ENCODE assay signal across 29 cellular contexts in genomic region chr1:235670157-235670776, GRCh38. TPM values are rescaled to one million over a fixed set of nuclear protein-coding genes. Genes with fewer than 3 reads are reported as not detected.
DNase-seq lines count a peak whose midpoint lies in the region; ATAC-seq and TF ChIP-seq lines count a peak whose summit lies in the region.
"Had no signal": no experiment of that assay in that cellular context is flagged by ENCODE, and none has a peak within 500 bp of the region (broad histone marks: within the 10 kb centered on the region; RNA-seq: fewer than 3 reads in every experiment).

No MANE protein-coding gene starts in this region.

- H2AFZ ChIP-seq in neural progenitor cell (replicated peaks), result peak overlapping the region; percentile 92
- H2AFZ ChIP-seq: PC-9 had no signal

- H3K27ac Mint-ChIP-seq in activated CD4-positive, alpha-beta T cell treated with anti-CD3 and anti-CD28 coated beads, Interleukin-2, amount 10 ng/mL, durations not matched to agents 24 days and 14 days, result no peak overlapping the region
- H3K27ac Mint-ChIP-seq in neural progenitor cell, result no peak overlapping the region
- H3K27ac Mint-ChIP-seq: IgD-negative memory B cell; natural killer cell treated with Interleukin-12 subunit alpha and Interleukin-12 subunit beta and Interleukin-15 and Interleukin-18, amount 100 ng/mL, for 72 hours; stimulated activated memory B cell treated with anti-CD40 and anti-IgM and Interleukin-4, amounts not matched to agents 10 μg/mL and 1 μg/mL and 100 μg/mL, for 72 hours had no signal

- H3K27me3 ChIP-seq in neural progenitor cell, result no peaks in the 10 kb centered on the region
- H3K27me3 ChIP-seq: adrenal gland, BLaER1, testis, vagina had no signal

- peaks cover 2% of the 10 kb centered on the region for H3K4me1 Mint-ChIP-seq in activated CD4-positive, alpha-beta T cell treated with anti-CD3 and anti-CD28 coated beads, Interleukin-2, amount 10 ng/mL, durations not matched to agents 24 days and 14 days
- no peaks in the 10 kb centered on the region for H3K4me1 Mint-ChIP-seq in neural progenitor cell
- H3K4me1 Mint-ChIP-seq: central memory CD8-positive, alpha-beta T cell; IgD-negative memory B cell; stimulated activated memory B cell treated with anti-CD40 and anti-IgM and Interleukin-4, amounts not matched to agents 10 μg/mL and 1 μg/mL and 100 μg/mL, for 72 hours had no signal

- peaks cover 41% of the 10 kb centered on the region for H3K9me3 Mint-ChIP-seq in activated CD4-positive, alpha-beta T cell treated with anti-CD3 and anti-CD28 coated beads, Interleukin-2, amount 10 ng/mL, durations not matched to agents 24 days and 14 days
- peaks cover 14% of the 10 kb centered on the region for H3K9me3 Mint-ChIP-seq in neural progenitor cell

- H3K36me3 Mint-ChIP-seq in activated CD4-positive, alpha-beta T cell treated with anti-CD3 and anti-CD28 coated beads, Interleukin-2, amount 10 ng/mL, durations not matched to agents 24 days and 14 days (ENCODE audit: low read depth), result peaks cover 77% of the 10 kb centered on the region
- no peaks in the 10 kb centered on the region for H3K36me3 Mint-ChIP-seq in neural progenitor cell

- no peaks in the 10 kb centered on the region for H4K20me1 ChIP-seq in neural progenitor cell (ENCODE audit: low read depth)
- H4K20me1 ChIP-seq: BLaER1 had no signal

- H3K36me3 ChIP-seq in HEK293 (ENCODE audit: control insufficient read depth in 2 of 2, insufficient read depth in 1 of 2, low read length in 2 of 2) (peaks cover 0 to 9% of the 10 kb centered on the region in 2 experiments; a peak in 1 of 3 replicates), neural progenitor cell (no peaks in the 10 kb centered on the region)
- H3K36me3 ChIP-seq: adrenal gland, HAP-1 had no signal

- H3K9me3 ChIP-seq in HEK293 (ENCODE audit: control insufficient read depth, insufficient read depth, low read depth, low read length) (no peaks in the 10 kb centered on the region), neural progenitor cell (ENCODE audit: low read depth) (no peaks in the 10 kb centered on the region)
- H3K9me3 ChIP-seq: testis had no signal

- no peak overlapping the region for H3K4me3 Mint-ChIP-seq in activated CD4-positive, alpha-beta T cell treated with anti-CD3 and anti-CD28 coated beads, Interleukin-2, amount 10 ng/mL, durations not matched to agents 24 days and 14 days
- H3K4me3 Mint-ChIP-seq in neural progenitor cell, result no peak overlapping the region
- H3K4me3 Mint-ChIP-seq: central memory CD8-positive, alpha-beta T cell; IgD-negative memory B cell; natural killer cell treated with Interleukin-12 subunit alpha and Interleukin-12 subunit beta and Interleukin-15 and Interleukin-18, amount 100 ng/mL, for 72 hours; stimulated activated memory B cell treated with anti-CD40 and anti-IgM and Interleukin-4, amounts not matched to agents 10 μg/mL and 1 μg/mL and 100 μg/mL, for 72 hours had no signal

- H3F3A ChIP-seq in neural progenitor cell (ENCODE audit: low read depth), result peaks cover 22% of the 10 kb centered on the region

- ATAC-seq in esophagus mucosa, result no peak
- ATAC-seq: left ventricle myocardium superior; natural killer cell treated with Interleukin-12 subunit alpha and Interleukin-12 subunit beta and Interleukin-15 and Interleukin-18, amount 100 ng/mL, for 72 hours; stimulated activated memory B cell treated with anti-CD40 and anti-IgM and Interleukin-4, amounts not matched to agents 10 μg/mL and 1 μg/mL and 100 μg/mL, for 72 hours had no signal

- peaks cover 51% of the 10 kb centered on the region for H3K79me2 ChIP-seq in neural progenitor cell (ENCODE audit: low read depth)

- H3K27ac ChIP-seq in HEK293 (ENCODE audit: extremely low read depth, low read depth, low read length) (no peak overlapping the region), neural progenitor cell (peak overlapping the region; percentile 12)
- H3K27ac ChIP-seq: adrenal gland, BLaER1, PC-9, testis, vagina had no signal

- H3K9ac ChIP-seq in neural progenitor cell, result no peak overlapping the region
- H3K9ac ChIP-seq: BLaER1 had no signal

- H3K4me3 ChIP-seq in HEK293 (ENCODE audit: low read depth, low read length), result no peak overlapping the region
- no peak overlapping the region for H3K4me3 ChIP-seq in astrocyte of the spinal cord (ENCODE audit: low read depth, low read length)
- peak overlapping the region; percentile 34 for H3K4me3 ChIP-seq in neural progenitor cell
- H3K4me3 ChIP-seq: adrenal gland, HAP-1, PC-9, testis, vagina had no signal

- TF ChIP-seq CTCF in HEK293 (tag by site-specific recombination; IDR thresholded peaks at IDR 0.05), result no peak
- no peak for TF ChIP-seq CTCF in astrocyte of the spinal cord (IDR thresholded peaks at IDR 0.05; ENCODE audit: low read depth, low read length)
- TF ChIP-seq CTCF in neural progenitor cell (IDR thresholded peaks at IDR 0.05), result no peak

- peak; percentile 23 for DNase-seq in activated CD4-positive, alpha-beta T cell treated with anti-CD3 and anti-CD28 coated beads, Interleukin-2, amount 10 ng/mL, durations not matched to agents 24 days and 14 days
- no peak for DNase-seq in activated CD4-positive, alpha-beta T cell treated with anti-CD3 and anti-CD28 coated beads, Interleukin-2, amount 50 U/mL, for 1 hour
- DNase-seq in astrocyte of the spinal cord (ENCODE audit: low read depth, low spot score), result peak; percentile 11
- DNase-seq in neural progenitor cell (ENCODE audit: low spot score), result no peak
- no peak for DNase-seq in kidney tubule cell (ENCODE audit: low spot score)
- DNase-seq in NCI-H2029 (lab: John Stamatoyannopoulos, UW), result no peak
- DNase-seq: activated CD4-positive, alpha-beta T cell treated with anti-CD3 and anti-CD28 coated beads, Interleukin-2, amount 50 U/mL, for 48 hours; activated gamma-delta T cell; activated T-cell treated with anti-CD3 and anti-CD28 coated beads for 4 hours; adrenal gland; EL; hippocampal formation; left ventricle myocardium superior; midbrain; NCI-H1694; NCI-H226; PC-9; SIG-M5; stimulated activated CD4-positive, alpha-beta T cell treated with anti-CD3 and anti-CD28 coated beads, Interleukin-1b, Interleukin-23, amount 100 ng/mL, for 48 hours; testis had no signal

- POLR2A ChIA-PET in HEK293 (lab: Yijun Ruan, JAX), result no interaction called here

- CTCF ChIA-PET in HEK293 (lab: Yijun Ruan, JAX), result interaction anchor here (1.8 kb wide), 1 partner anchor 302 kb away, joined by 6 read pairs; no protein-coding TSS in a partner anchor

- H3K27me3 Mint-ChIP-seq in activated CD4-positive, alpha-beta T cell treated with anti-CD3 and anti-CD28 coated beads, Interleukin-2, amount 10 ng/mL, durations not matched to agents 24 days and 14 days, result no peaks in the 10 kb centered on the region
- H3K27me3 Mint-ChIP-seq in neural progenitor cell (ENCODE audit: insufficient read depth, low read depth), result no peaks in the 10 kb centered on the region
- H3K27me3 Mint-ChIP-seq: central memory CD8-positive, alpha-beta T cell; natural killer cell treated with Interleukin-12 subunit alpha and Interleukin-12 subunit beta and Interleukin-15 and Interleukin-18, amount 100 ng/mL, for 72 hours; stimulated activated memory B cell treated with anti-CD40 and anti-IgM and Interleukin-4, amounts not matched to agents 10 μg/mL and 1 μg/mL and 100 μg/mL, for 72 hours had no signal

- in situ Hi-C loops in astrocyte of the spinal cord (cut with HindIII; ENCODE audit: low sequenced_read_pairs), result no loop called here

- H3K4me1 ChIP-seq in HEK293 (ENCODE audit: control insufficient read depth, insufficient read depth, low read length) (no peaks in the 10 kb centered on the region), neural progenitor cell (peaks cover 56% of the 10 kb centered on the region)
- H3K4me1 ChIP-seq: adrenal gland, BLaER1, HAP-1, testis, vagina had no signal

- H3K4me2 ChIP-seq in neural progenitor cell, result peak overlapping the region; percentile 30
- H3K4me2 ChIP-seq: BLaER1, PC-9 had no signal

- intact Hi-C loops in activated CD4-positive, alpha-beta T cell treated with anti-CD3 and anti-CD28 coated beads, Interleukin-2, amount 10 ng/mL, durations not matched to agents 24 days and 14 days (cut with micrococcal nuclease), result no loop called here

TF ChIP-seq in HEK293, 187 proteins besides CTCF, POLR2A, EP300 and RAD21 (continues in another document):
- no peak for TF ChIP-seq ZBTB10 (tag by site-specific recombination; IDR thresholded peaks at IDR 0.05)
- peak; percentile 100; the same call in 1 of the 2 replicates for TF ChIP-seq TRIM28 (IDR thresholded peaks at IDR 0.05; ENCODE audit: borderline replicate concordance, low read length)
- TF ChIP-seq SETDB1 (IDR thresholded peaks at IDR 0.05; ENCODE audit: insufficient read length, low read length), result peak; percentile 100
- TF ChIP-seq ZNF488 (tag by site-specific recombination; IDR thresholded peaks at IDR 0.05), result no peak
- no peak for TF ChIP-seq ZNF404 (tag by site-specific recombination; IDR thresholded peaks at IDR 0.05)
- TF ChIP-seq ZNF621 (tag by site-specific recombination; IDR thresholded peaks at IDR 0.05), result no peak

RNA-seq across cellular contexts. Expression of gene GNG4, which starts 20.7 kb away (rescaled TPM):
- 76.2 and 77.2 TPM in 2 replicates for total RNA-seq in activated CD4-positive, alpha-beta T cell treated with anti-CD3 and anti-CD28 coated beads, Interleukin-2, amount 10 ng/mL, durations not matched to agents 24 days and 14 days
- total RNA-seq in neural progenitor cell (ENCODE audit: low replicate concordance) (14.9 and 20.7 TPM in 2 replicates), esophagus mucosa (7.2 TPM)
- total RNA-seq: left ventricle myocardium superior had no signal

Comparison
In these comparisons a context has a peak if more than half of its experiments do, and no peak if none do; other contexts are left out.
1. DNase-seq: peak in activated CD4-positive, alpha-beta T cell treated with anti-CD3 and anti-CD28 coated beads, Interleukin-2, amount 10 ng/mL, durations not matched to agents 24 days and 14 days (single experiment) and astrocyte of the spinal cord (single experiment); none in activated CD4-positive, alpha-beta T cell treated with anti-CD3 and anti-CD28 coated beads, Interleukin-2, amount 50 U/mL, for 1 hour (single experiment), neural progenitor cell (single experiment), kidney tubule cell (single experiment) and NCI-H2029 (single experiment).